In genomic region chr10:67792653-67793052, GRCh38 we compare ENCODE assay signal across 31 cellular contexts. TPM values are rescaled to one million over a fixed set of nuclear protein-coding genes. Genes with fewer than 3 reads are reported as not detected.
"Had no signal": no experiment of that assay in that cellular context is flagged by ENCODE, and none has a peak within 500 bp of the region (broad histone marks: within the 10 kb centered on the region; RNA-seq: fewer than 3 reads in every experiment).

No MANE protein-coding gene starts in this region.

- H3K4me3 Mint-ChIP-seq: natural killer cell; nephron; neural progenitor cell; stimulated activated memory B cell treated with anti-CD40 and anti-IgM and Interleukin-4, amounts not matched to agents 10 μg/mL and 1 μg/mL and 100 μg/mL, for 72 hours; stimulated activated naive CD8-positive, alpha-beta T cell treated with anti-CD3 and anti-CD28 coated beads, Interleukin-15, amount 100 ng/mL, for 72 hours; type B pancreatic cell had no signal

- H3K36me3 Mint-ChIP-seq: natural killer cell; neural progenitor cell; stimulated activated memory B cell treated with anti-CD40 and anti-IgM and Interleukin-4, amounts not matched to agents 10 μg/mL and 1 μg/mL and 100 μg/mL, for 72 hours; type B pancreatic cell had no signal

- H3K4me1 ChIP-seq: parathyroid adenoma, psoas muscle, testis, tibial artery, transverse colon, upper lobe of right lung, uterus had no signal

- H3K27me3 ChIP-seq: neural progenitor cell, ovary, spleen, suprapubic skin, testis, tibial artery, transverse colon, upper lobe of right lung, uterus had no signal

- H3K9me3 Mint-ChIP-seq: natural killer cell; nephron; neural progenitor cell; stimulated activated memory B cell treated with anti-CD40 and anti-IgM and Interleukin-4, amounts not matched to agents 10 μg/mL and 1 μg/mL and 100 μg/mL, for 72 hours; stimulated activated naive CD8-positive, alpha-beta T cell treated with anti-CD3 and anti-CD28 coated beads, Interleukin-15, amount 100 ng/mL, for 72 hours; type B pancreatic cell had no signal

- H3K36me3 ChIP-seq: neural progenitor cell, ovary, spleen, suprapubic skin, tibial artery, transverse colon, upper lobe of right lung, uterus had no signal

- ATAC-seq: natural killer cell; psoas muscle; right cardiac atrium; sciatic nerve; stimulated activated memory B cell treated with anti-CD40 and anti-IgM and Interleukin-4, amounts not matched to agents 10 μg/mL and 1 μg/mL and 100 μg/mL, for 72 hours; stimulated activated naive CD8-positive, alpha-beta T cell treated with anti-CD3 and anti-CD28 coated beads, Interleukin-15, amount 100 ng/mL, for 72 hours; stimulated activated naive CD8-positive, alpha-beta T cell treated with anti-CD3 and anti-CD28 coated beads, Interleukin-15, Interleukin-2, amounts not matched to agents 100 U/mL and 50 U/mL, for 24 hours; upper lobe of right lung had no signal

- DNase-seq: natural killer cell; occipital lobe; ovary; posterior cingulate gyrus; psoas muscle; right cardiac atrium; spleen; stimulated activated CD4-positive, alpha-beta T cell treated with anti-CD3 and anti-CD28 coated beads, Interleukin-12 subunit alpha, Interleukin-12 subunit beta, amount 100 ng/mL, for 4 hours; stimulated activated CD4-positive, alpha-beta T cell treated with anti-CD3 and anti-CD28 coated beads, Interleukin-1b, Interleukin-23, amount 100 ng/mL, for 48 hours; stimulated activated CD4-positive, alpha-beta T cell treated with anti-CD3 and anti-CD28 coated beads, Interleukin-4, amount 100 ng/mL, for 1 hour; stimulated activated CD4-positive, alpha-beta T cell treated with anti-CD3 and anti-CD28 coated beads, Interleukin-4, amount 100 ng/mL, for 4 hours; stimulated activated CD8-positive, alpha-beta memory T cell treated with anti-CD3 and anti-CD28 coated beads, Interleukin-4, amount 100 ng/mL, for 48 hours; stimulated activated naive CD4-positive, alpha-beta T cell; stimulated activated naive CD8-positive, alpha-beta T cell treated with anti-CD3 and anti-CD28 coated beads, Interleukin-15, amount 100 ng/mL, for 72 hours; stimulated activated naive CD8-positive, alpha-beta T cell treated with anti-CD3 and anti-CD28 coated beads, Interleukin-15, Interleukin-2, amounts not matched to agents 100 U/mL and 50 U/mL, for 24 hours; substantia nigra; testis; tibial artery; transverse colon; upper lobe of right lung; uterus had no signal

- H3K4me2 ChIP-seq: neural progenitor cell, smooth muscle cell had no signal

- H3K27ac Mint-ChIP-seq: natural killer cell; neural progenitor cell; progenitor cell of endocrine pancreas; stimulated activated memory B cell treated with anti-CD40 and anti-IgM and Interleukin-4, amounts not matched to agents 10 μg/mL and 1 μg/mL and 100 μg/mL, for 72 hours; type B pancreatic cell had no signal

- H3K9me3 ChIP-seq: ovary, psoas muscle, spleen, suprapubic skin, testis, tibial artery, transverse colon, upper lobe of right lung, uterus had no signal

- H2AFZ ChIP-seq: neural progenitor cell, parathyroid adenoma had no signal

- H3K9ac ChIP-seq: neural progenitor cell, parathyroid adenoma had no signal

- H3K4me3 ChIP-seq: neural progenitor cell, ovary, psoas muscle, skin epidermis, smooth muscle cell, spleen, suprapubic skin, testis, tibial artery, transverse colon, upper lobe of right lung, uterus had no signal

- H3K27ac ChIP-seq: neural progenitor cell, ovary, parathyroid adenoma, psoas muscle, skin epidermis, spleen, suprapubic skin, testis, tibial artery, transverse colon, upper lobe of right lung, uterus had no signal

- H3K27me3 Mint-ChIP-seq: stimulated activated memory B cell treated with anti-CD40 and anti-IgM and Interleukin-4, amounts not matched to agents 10 μg/mL and 1 μg/mL and 100 μg/mL, for 72 hours; stimulated activated naive CD8-positive, alpha-beta T cell treated with anti-CD3 and anti-CD28 coated beads, Interleukin-15, amount 100 ng/mL, for 72 hours had no signal

- H3K79me2 ChIP-seq: parathyroid adenoma had no signal

RNA-seq across cellular contexts. Expression of gene DNAJC12, which starts 45.3 kb away (rescaled TPM):
- total RNA-seq: natural killer cell had no signal
